9 cellular contexts compared by ENCODE assay signal in the genomic region with DNA sequence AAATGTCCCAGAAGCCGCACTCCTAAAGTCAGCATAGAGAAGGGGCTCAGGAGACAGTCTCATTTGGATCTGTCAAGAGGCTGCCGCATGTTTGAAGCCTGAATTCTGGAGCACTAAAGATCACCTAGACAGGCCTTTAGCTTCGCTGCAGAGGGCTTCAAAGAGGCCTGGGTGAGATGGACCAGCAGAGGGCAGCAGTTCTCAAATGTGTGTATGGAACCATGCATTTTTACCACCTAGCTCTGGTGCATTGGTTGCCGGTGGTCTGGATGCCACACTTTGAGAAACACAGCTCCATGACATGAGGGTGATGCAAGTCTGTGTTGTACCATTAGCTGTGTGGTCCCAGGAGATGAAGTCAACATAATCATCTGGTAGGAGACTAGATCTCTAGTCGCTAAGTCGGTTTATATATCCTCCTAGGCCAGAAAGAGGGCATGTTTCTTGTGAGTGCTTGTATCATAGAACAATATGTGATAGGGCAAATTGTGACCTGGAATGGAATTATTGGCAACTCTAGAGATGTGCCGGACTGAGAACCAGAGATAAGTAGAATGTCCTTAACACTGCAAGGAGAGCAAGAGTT.
DNase-seq lines count a peak whose midpoint lies in the region; ATAC-seq and TF ChIP-seq lines count a peak whose summit lies in the region.
"Had no signal": no experiment of that assay in that cellular context is flagged by ENCODE, and none has a peak within 500 bp of the region (broad histone marks: within the 10 kb centered on the region; RNA-seq: fewer than 3 reads in every experiment).

No MANE protein-coding gene starts in this region.

- no peaks in the 10 kb centered on the region for H3K27me3 Mint-ChIP-seq in activated CD4-positive, alpha-beta T cell treated with anti-CD3 and anti-CD28 coated beads for 36 hours

- no peaks in the 10 kb centered on the region for H3K9me3 ChIP-seq in right lobe of liver
- H3K9me3 ChIP-seq: BLaER1 had no signal

- H3K36me3 ChIP-seq in right lobe of liver = no peaks in the 10 kb centered on the region
- H3K36me3 ChIP-seq: BLaER1 had no signal

- TF ChIP-seq CTCF in choroid plexus epithelial cell (conservative IDR thresholded peaks at IDR 0.05; ENCODE audit: low read depth, low read length) = peak; percentile 96
- peak; percentile 67 to 88 (median 80) for TF ChIP-seq CTCF in right lobe of liver (IDR thresholded peaks at IDR 0.05)

- ATAC-seq in HG03135 (IDR thresholded peaks at IDR 0.05; ENCODE audit: unreplicated experiment) (peak; percentile 72), right lobe of liver (peak; percentile 90 to 92 (median 92))
- ATAC-seq in activated CD4-positive, alpha-beta T cell treated with anti-CD3 and anti-CD28 coated beads for 36 hours = peak; percentile 94

- no peaks in the 10 kb centered on the region for H3K36me3 Mint-ChIP-seq in activated CD4-positive, alpha-beta T cell treated with anti-CD3 and anti-CD28 coated beads for 36 hours (ENCODE audit: low read depth)

- H3K27ac Mint-ChIP-seq in activated CD4-positive, alpha-beta T cell treated with anti-CD3 and anti-CD28 coated beads for 36 hours = no peak overlapping the region

- 20% methylated on average over 6 of the region's 7 CpGs for WGBS in right lobe of liver (ENCODE audit: insufficient coverage, low coverage, low lambda C conversion rate, missing lambda C conversion rate)

- H3K27me3 ChIP-seq in right lobe of liver = no peaks in the 10 kb centered on the region
- H3K27me3 ChIP-seq: BLaER1 had no signal

- DNase-seq in NCI-H1417 (lab: John Stamatoyannopoulos, UW) (peak; percentile 56 to 83 (median 81)), NCI-H1417 treated with DMSO at 0.1 percent for 48 hours (lab: John Stamatoyannopoulos, UW) (no peak), NCI-H460 (ENCODE audit: extremely low read depth, low read depth) (peak; percentile 56), choroid plexus epithelial cell (ENCODE audit: low read depth) (peak; percentile 79), right lobe of liver (peak; percentile 68 to 78 (median 72))
- DNase-seq in activated CD4-positive, alpha-beta T cell treated with anti-CD3 and anti-CD28 coated beads for 36 hours = peak; percentile 89
- peak; percentile 54 to 73 (median 64) for DNase-seq in stimulated activated CD4-positive, alpha-beta T cell treated with anti-CD3 and anti-CD28 coated beads, TNF-alpha, amount 100 ng/mL, for 24 hours (ENCODE audit: low read depth in 3 of 3)

- no peak overlapping the region for H3K4me3 Mint-ChIP-seq in activated CD4-positive, alpha-beta T cell treated with anti-CD3 and anti-CD28 coated beads for 36 hours

- H3K9me3 Mint-ChIP-seq in activated CD4-positive, alpha-beta T cell treated with anti-CD3 and anti-CD28 coated beads for 36 hours (ENCODE audit: low read depth) = no peaks in the 10 kb centered on the region

- H3K27ac ChIP-seq in right lobe of liver = no peak overlapping the region
- H3K27ac ChIP-seq: BLaER1 had no signal

- no peak for TF ChIP-seq POLR2A in right lobe of liver (IDR thresholded peaks at IDR 0.05)

- H3K4me1 ChIP-seq in right lobe of liver = peaks cover 0 to 4% (median 0%) of the 10 kb centered on the region in 4 donors
- H3K4me1 ChIP-seq: BLaER1 had no signal

- CTCF ChIA-PET in activated CD4-positive, alpha-beta T cell treated with anti-CD3 and anti-CD28 coated beads for 36 hours (lab: Charles Lee) = interaction anchor here (0.6 to 6.2 kb wide), 49 partner anchors 9 to 1021 kb away, joined by 3 to 79 read pairs (median 4); partner anchors contain the start of genes ACOT13, ALDH5A1, C6orf62 and GMNN

- H3K4me1 Mint-ChIP-seq in activated CD4-positive, alpha-beta T cell treated with anti-CD3 and anti-CD28 coated beads for 36 hours = peaks cover 3% of the 10 kb centered on the region

- POLR2A ChIA-PET in activated CD4-positive, alpha-beta T cell treated with anti-CD3 and anti-CD28 coated beads for 36 hours (lab: Charles Lee) = no interaction called here

- H3K4me3 ChIP-seq in choroid plexus epithelial cell (ENCODE audit: low read depth, low read length) = no peak overlapping the region
- H3K4me3 ChIP-seq in right lobe of liver = no peak overlapping the region
- H3K4me3 ChIP-seq: BLaER1 had no signal

- intact Hi-C loops in activated CD4-positive, alpha-beta T cell treated with anti-CD3 and anti-CD28 coated beads for 36 hours (cut with DNase I, micrococcal nuclease) = loop anchor here (1.0 to 5.0 kb wide), 5 partner anchors 34 to 491 kb away; no protein-coding TSS in a partner anchor
- intact Hi-C loops in right lobe of liver (cut with DNase I) = loop anchor here (5.0 to 10.0 kb wide), 3 partner anchors 111 to 184 kb away; no protein-coding TSS in a partner anchor
